ENCODE assay signal across 2 cellular contexts in genomic region chr1:24441996-24442668, GRCh38.
TF ChIP-seq lines count a peak whose summit lies in the region.

No MANE protein-coding gene starts in this region.

TF ChIP-seq in K562, 482 proteins besides CTCF, POLR2A, EP300 and RAD21:
- TF ChIP-seq CHD4 (IDR thresholded peaks at IDR 0.05; ENCODE audit: insufficient read depth, insufficient replicate concordance, low read depth, low read length, poor library complexity, severe bottlenecking) (no peak), ZNF79 (CRISPR knock-in tag; IDR thresholded peaks at IDR 0.05; ENCODE audit: low read depth) (no peak), JUNB (CRISPR knock-in tag; conservative IDR thresholded peaks at IDR 0.05) (no peak), RBM25 (IDR thresholded peaks at IDR 0.05; ENCODE audit: low read depth, low read length, severe bottlenecking) (peak; percentile 76), ETS1 (conservative IDR thresholded peaks at IDR 0.05; ENCODE audit: control insufficient read depth, low read depth, low read length) (no peak), NCOA6 (IDR thresholded peaks at IDR 0.05) (no peak), KDM1A (IDR thresholded peaks at IDR 0.05) (peak in 1 of 2 experiments; percentile 39; a peak in 1 of 4 replicates), BCOR (IDR thresholded peaks at IDR 0.05) (peak; percentile 68; the same call in 1 of the 2 replicates), CTCFL (IDR thresholded peaks at IDR 0.05; ENCODE audit: borderline replicate concordance, insufficient read depth, low read depth, low read length, poor library complexity, severe bottlenecking) (no peak), RCOR1 (IDR thresholded peaks at IDR 0.05; ENCODE audit: borderline replicate concordance in 1 of 2, low read depth in 2 of 2, low read length in 2 of 2) (peak in 1 of 2 experiments; percentile 27; a peak in 1 of 4 replicates), ZNF655 (CRISPR knock-in tag; IDR thresholded peaks at IDR 0.05) (no peak), YY1 (IDR thresholded peaks at IDR 0.05; ENCODE audit: borderline replicate concordance in 1 of 3, control insufficient read depth in 1 of 3, extremely low read depth in 1 of 3, insufficient read depth in 3 of 3, insufficient read length in 1 of 3, insufficient replicate concordance in 2 of 3, low read depth in 1 of 3, low read length in 2 of 3) (no peak)
TF ChIP-seq in K562: peak in this region for 4.

TF ChIP-seq in H1, 55 proteins besides CTCF, POLR2A, EP300 and RAD21:
- TF ChIP-seq CBX8 (IDR thresholded peaks at IDR 0.05; ENCODE audit: borderline replicate concordance, low read depth, low read length) (no peak), PHF8 (conservative IDR thresholded peaks at IDR 0.05; ENCODE audit: low read depth, low read length) (no peak), CTBP2 (IDR thresholded peaks at IDR 0.05; ENCODE audit: borderline replicate concordance, insufficient read depth, insufficient read length, low read length) (no peak), EGR1 (IDR thresholded peaks at IDR 0.05; ENCODE audit: borderline replicate concordance, low read depth, low read length) (no peak), ATF3 (IDR thresholded peaks at IDR 0.05; ENCODE audit: insufficient read depth, low read depth, low read length) (no peak), KDM5A (IDR thresholded peaks at IDR 0.05; ENCODE audit: low read length) (no peak), RFX5 (IDR thresholded peaks at IDR 0.05; ENCODE audit: borderline replicate concordance, low read depth, low read length) (no peak)
